In the genomic region with DNA sequence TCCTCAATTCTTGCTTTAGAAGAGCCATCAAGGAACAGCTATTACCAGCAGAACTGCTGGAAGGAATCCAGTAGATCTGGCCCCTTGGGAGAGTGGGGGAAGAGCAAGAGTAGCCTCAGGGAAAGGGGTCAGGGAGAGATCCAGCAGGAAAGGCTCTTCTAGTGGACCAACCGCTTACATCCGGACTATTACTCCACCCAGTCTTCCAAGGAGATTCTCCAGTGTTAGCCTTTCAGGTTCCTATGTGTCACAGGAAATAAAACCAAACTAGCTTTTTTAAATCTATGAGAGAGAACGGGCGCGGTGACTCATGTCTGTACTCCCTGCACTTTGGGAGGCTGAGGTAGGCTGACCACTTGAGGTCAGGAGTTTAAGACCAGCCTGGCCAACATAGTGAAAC, we compare ENCODE assay signal across 14 cellular contexts. TPM values are rescaled to one million over a fixed set of nuclear protein-coding genes. Genes with fewer than 3 reads are reported as not detected.
A peak's percentile ranks its signal among the peaks of the same experiment; 100 is the strongest.
DNase-seq lines count a peak whose midpoint lies in the region; ATAC-seq and TF ChIP-seq lines count a peak whose summit lies in the region.
"Had no signal": no experiment of that assay in that cellular context is flagged by ENCODE, and none has a peak within 500 bp of the region (broad histone marks: within the 10 kb centered on the region; RNA-seq: fewer than 3 reads in every experiment).

No MANE protein-coding gene starts in this region.

- BruUV-seq in IMR-90 (replicated peaks; lab: Mats Ljungman, UMichigan), result no TSS peak

- no peak for TF ChIP-seq CTCF in BE2C (IDR thresholded peaks at IDR 0.05; ENCODE audit: low read depth, low read length)
- TF ChIP-seq CTCF in IMR-90 (conservative IDR thresholded peaks at IDR 0.05; ENCODE audit: low read depth, low read length), result no peak
- no peak for TF ChIP-seq CTCF in brain (conservative IDR thresholded peaks at IDR 0.05)
- TF ChIP-seq CTCF in hepatocyte (IDR thresholded peaks at IDR 0.05; ENCODE audit: poor library complexity), result no peak

- in situ Hi-C loops in IMR-90 (cut with MboI; ENCODE audit: low sequenced_read_pairs), result no loop called here

- H3K4me3 ChIP-seq in BE2C (ENCODE audit: low read depth, low read length) (no peak overlapping the region), IMR-90 (ENCODE audit: insufficient read depth, low read depth, low read length) (no peak overlapping the region), hepatocyte (no peak overlapping the region)
- no peak overlapping the region for H3K4me3 ChIP-seq in naive thymus-derived CD4-positive, alpha-beta T cell (ENCODE audit: low read length)
- H3K4me3 ChIP-seq: esophagus squamous epithelium, SK-N-MC, uterus had no signal

- H2BK5ac ChIP-seq in IMR-90 (ENCODE audit: low read depth, low read length, poor library complexity, severe bottlenecking), result no peak overlapping the region

- no CpG with 5 or more reads among the region's 5 CpGs for WGBS in IMR-90 (ENCODE audit: extremely low coverage in 2 of 2, insufficient read length in 1 of 2), 2 experiments
- 64% methylated on average over 5 of the region's 5 CpGs for WGBS in hepatocyte (ENCODE audit: low lambda C conversion rate, missing lambda C conversion rate)

- H2AFZ ChIP-seq in IMR-90 (replicated peaks; ENCODE audit: low read length, poor library complexity) (peak overlapping the region; percentile 54), hepatocyte (no peak overlapping the region)

- peak overlapping the region; percentile 19; the same call in 1 of the 2 replicates for H3K56ac ChIP-seq in IMR-90 (ENCODE audit: extremely low read depth, insufficient read depth, low read length)

- no peak overlapping the region; the same call in 2 of the 3 replicates for H2BK15ac ChIP-seq in IMR-90 (ENCODE audit: low read depth, low read length)

- no peak overlapping the region for H2AK9ac ChIP-seq in IMR-90 (replicated peaks; ENCODE audit: low read depth, low read length, poor library complexity)

- H3K36me3 ChIP-seq in BE2C, result no peaks in the 10 kb centered on the region
- H3K36me3 ChIP-seq in IMR-90 (ENCODE audit: control insufficient read depth, insufficient read depth, low read length), result peaks cover 7% of the 10 kb centered on the region
- H3K36me3 ChIP-seq in hepatocyte (replicated peaks; ENCODE audit: insufficient read depth, low read depth), result no peaks in the 10 kb centered on the region
- no peaks in the 10 kb centered on the region for H3K36me3 ChIP-seq in naive thymus-derived CD4-positive, alpha-beta T cell (ENCODE audit: control insufficient read depth in 2 of 3, insufficient read depth in 3 of 3, low read length in 3 of 3)
- H3K36me3 ChIP-seq: esophagus squamous epithelium, uterus had no signal

- H3K18ac ChIP-seq in IMR-90 (ENCODE audit: low read depth, low read length), result no peak overlapping the region

- peaks cover 21% of the 10 kb centered on the region for H3K36me3 Mint-ChIP-seq in brain
- H3K36me3 Mint-ChIP-seq in naive thymus-derived CD4-positive, alpha-beta T cell, result no peaks in the 10 kb centered on the region

- H3K79me2 ChIP-seq in hepatocyte, result no peaks in the 10 kb centered on the region

- intact Hi-C loops in IMR-90 (cut with micrococcal nuclease), result no loop called here
- intact Hi-C loops in naive thymus-derived CD4-positive, alpha-beta T cell (cut with micrococcal nuclease), result no loop called here

- H3K9ac ChIP-seq in IMR-90 (ENCODE audit: low read depth, low read length), result no peak overlapping the region

- peak overlapping the region; percentile 58; the same call in 1 of the 2 replicates for H2AK5ac ChIP-seq in IMR-90 (ENCODE audit: low read depth, low read length)

- no peak overlapping the region for H3K4me2 ChIP-seq in IMR-90 (ENCODE audit: low read depth, low read length)
- H3K4me2 ChIP-seq in hepatocyte, result no peak overlapping the region

- H3K9me2 ChIP-seq in hepatocyte (replicated peaks; ENCODE audit: insufficient read depth), result no peaks in the 10 kb centered on the region

- H3K27ac ChIP-seq in IMR-90 (ENCODE audit: insufficient read depth, low read length) (no peak overlapping the region), hepatocyte (peak overlapping the region; percentile 13)
- no peak overlapping the region for H3K27ac ChIP-seq in naive thymus-derived CD4-positive, alpha-beta T cell (ENCODE audit: low read depth, low read length)
- H3K27ac ChIP-seq: esophagus squamous epithelium, SK-N-MC, uterus had no signal

- no peaks in the 10 kb centered on the region for H3K9me3 ChIP-seq in BE2C
- no peaks in the 10 kb centered on the region for H3K9me3 ChIP-seq in IMR-90 (ENCODE audit: control insufficient read depth, insufficient read depth, low read length)
- no peaks in the 10 kb centered on the region for H3K9me3 ChIP-seq in hepatocyte (ENCODE audit: low read depth)
- H3K9me3 ChIP-seq in naive thymus-derived CD4-positive, alpha-beta T cell (ENCODE audit: control insufficient read depth in 2 of 3, low read length in 3 of 3), result no peaks in the 10 kb centered on the region
- H3K9me3 ChIP-seq: esophagus squamous epithelium, uterus had no signal

- no peak overlapping the region for H4K5ac ChIP-seq in IMR-90 (ENCODE audit: low read depth, low read length)

- H2BK120ac ChIP-seq in IMR-90 (ENCODE audit: low read depth, low read length), result 0 out of 2 replicates have a peak overlapping the region, but pooled peaks have one; percentile 3

- H3K27me3 ChIP-seq in BE2C (no peaks in the 10 kb centered on the region), IMR-90 (ENCODE audit: control insufficient read depth, insufficient read depth, low read length) (no peaks in the 10 kb centered on the region), hepatocyte (no peaks in the 10 kb centered on the region)
- no peaks in the 10 kb centered on the region for H3K27me3 ChIP-seq in naive thymus-derived CD4-positive, alpha-beta T cell (ENCODE audit: control insufficient read depth in 2 of 2, insufficient read depth in 2 of 2, low read length in 2 of 2)
- H3K27me3 ChIP-seq: esophagus squamous epithelium, uterus had no signal

- dilution Hi-C loops in IMR-90 (cut with HindIII; ENCODE audit: low sequenced_read_pairs, unreplicated experiment), result no loop called here

- TF ChIP-seq POLR2A in IMR-90 (IDR thresholded peaks at IDR 0.05; ENCODE audit: low read depth, low read length), result no peak

- H4K8ac ChIP-seq in IMR-90 (ENCODE audit: low read depth in 2 of 2, low read length in 2 of 2), result peak overlapping the region in 1 of 2 experiments; percentile 31; a peak in 2 of 4 replicates

- ATAC-seq in IMR-90 (ENCODE audit: low read depth) (peak; percentile 40), HG03135 (IDR thresholded peaks at IDR 0.05; ENCODE audit: unreplicated experiment) (no peak), HG03565 (IDR thresholded peaks at IDR 0.05; ENCODE audit: unreplicated experiment) (no peak)
- ATAC-seq in naive thymus-derived CD4-positive, alpha-beta T cell, result no peak
- ATAC-seq: activated CD8-positive, alpha-beta T cell treated with anti-CD3 and anti-CD28 coated beads for 36 hours; activated naive CD8-positive, alpha-beta T cell treated with anti-CD3 and anti-CD28 coated beads, Interleukin-2, amount 50 U/mL, for 24 hours had no signal

- DNase-seq in BE2C (peak; percentile 25), IMR-90 (peak; percentile 67), hepatocyte (ENCODE audit: low spot score) (peak; percentile 23)
- no peak for DNase-seq in activated CD8-positive, alpha-beta memory T cell treated with anti-CD3 and anti-CD28 coated beads, Interleukin-2, amount 50 U/mL, for 4 hours
- DNase-seq in naive thymus-derived CD4-positive, alpha-beta T cell, result no peak
- DNase-seq: activated CD8-positive, alpha-beta T cell treated with anti-CD3 and anti-CD28 coated beads for 36 hours; activated naive CD8-positive, alpha-beta T cell treated with anti-CD3 and anti-CD28 coated beads, Interleukin-2, amount 50 U/mL, for 24 hours; esophagus squamous epithelium; uterus had no signal

- H2BK20ac ChIP-seq in IMR-90 (ENCODE audit: low read depth, low read length), result no peak overlapping the region

- H3K23ac ChIP-seq in IMR-90 (ENCODE audit: low read depth, low read length), result no peak overlapping the region

- H4K91ac ChIP-seq in IMR-90 (ENCODE audit: insufficient read depth, low read depth, low read length), result no peak overlapping the region

- no peak overlapping the region for H3K4me3 Mint-ChIP-seq in brain
- H3K4me3 Mint-ChIP-seq in naive thymus-derived CD4-positive, alpha-beta T cell, result no peak overlapping the region
- H3K4me3 Mint-ChIP-seq: activated CD8-positive, alpha-beta T cell treated with anti-CD3 and anti-CD28 coated beads for 36 hours; activated naive CD8-positive, alpha-beta T cell treated with anti-CD3 and anti-CD28 coated beads, Interleukin-2, amount 50 U/mL, for 24 hours; B cell had no signal

- H3K79me1 ChIP-seq in IMR-90 (ENCODE audit: low read depth in 1 of 2, low read length in 2 of 2), result peaks cover 5 to 28% of the 10 kb centered on the region in 2 experiments

- H3K4me1 ChIP-seq in BE2C (0 out of 2 replicates have a peak, but pooled peaks cover 4% of the 10 kb centered on the region), IMR-90 (ENCODE audit: control insufficient read depth, insufficient read depth, low read length) (peaks cover 5% of the 10 kb centered on the region), hepatocyte (ENCODE audit: insufficient read depth) (peaks cover 3% of the 10 kb centered on the region)
- no peaks in the 10 kb centered on the region for H3K4me1 ChIP-seq in naive thymus-derived CD4-positive, alpha-beta T cell (ENCODE audit: control insufficient read depth in 2 of 2, insufficient read depth in 2 of 2, low read length in 2 of 2)
- H3K4me1 ChIP-seq: uterus had no signal

- POLR2A ChIA-PET in IMR-90 (lab: Charles Lee; ENCODE audit: unreplicated experiment), result no interaction called here
- POLR2A ChIA-PET in naive thymus-derived CD4-positive, alpha-beta T cell (lab: Charles Lee), result no interaction called here

- peaks cover 4% of the 10 kb centered on the region; the same call in 1 of the 2 replicates for H3K9me1 ChIP-seq in IMR-90 (ENCODE audit: insufficient read depth, low read length)

- 0 out of 2 replicates have a peak overlapping the region, but pooled peaks have one; percentile 50 for H3K14ac ChIP-seq in IMR-90 (replicated peaks; ENCODE audit: low read depth, low read length)

- peak overlapping the region in 3 of 5 experiments; percentile 55 to 79 (median 65) for H3K27ac Mint-ChIP-seq in brain
- no peak overlapping the region for H3K27ac Mint-ChIP-seq in naive thymus-derived CD4-positive, alpha-beta T cell
- H3K27ac Mint-ChIP-seq: activated CD8-positive, alpha-beta T cell treated with anti-CD3 and anti-CD28 coated beads for 36 hours; activated naive CD8-positive, alpha-beta T cell treated with anti-CD3 and anti-CD28 coated beads, Interleukin-2, amount 50 U/mL, for 24 hours; B cell had no signal

- H4K20me1 ChIP-seq in IMR-90 (ENCODE audit: insufficient read depth, low read length) (no peaks in the 10 kb centered on the region), hepatocyte (ENCODE audit: insufficient read depth, poor library complexity, severe bottlenecking) (no peaks in the 10 kb centered on the region)

- TF ChIP-seq RAD21 in IMR-90 (IDR thresholded peaks at IDR 0.05; ENCODE audit: low read length), result no peak

- no peaks in the 10 kb centered on the region for H3K9me3 Mint-ChIP-seq in brain
- no peaks in the 10 kb centered on the region for H3K9me3 Mint-ChIP-seq in naive thymus-derived CD4-positive, alpha-beta T cell
- H3K9me3 Mint-ChIP-seq: activated CD8-positive, alpha-beta T cell treated with anti-CD3 and anti-CD28 coated beads for 36 hours; activated naive CD8-positive, alpha-beta T cell treated with anti-CD3 and anti-CD28 coated beads, Interleukin-2, amount 50 U/mL, for 24 hours had no signal

- peaks cover 37% of the 10 kb centered on the region for H3K4me1 Mint-ChIP-seq in brain
- H3K4me1 Mint-ChIP-seq in naive thymus-derived CD4-positive, alpha-beta T cell, result peaks cover 0 to 2% (median under 1%) of the 10 kb centered on the region in 7 donors
- H3K4me1 Mint-ChIP-seq: B cell had no signal

- CTCF ChIA-PET in IMR-90 (lab: Yijun Ruan, JAX), result no interaction called here
- CTCF ChIA-PET in naive thymus-derived CD4-positive, alpha-beta T cell (lab: Charles Lee), result no interaction called here

- H3K27me3 Mint-ChIP-seq in brain, result no peaks in the 10 kb centered on the region
- peaks cover 0 to 5% (median 0%) of the 10 kb centered on the region in 5 donors for H3K27me3 Mint-ChIP-seq in naive thymus-derived CD4-positive, alpha-beta T cell
- H3K27me3 Mint-ChIP-seq: activated CD8-positive, alpha-beta T cell treated with anti-CD3 and anti-CD28 coated beads for 36 hours; activated naive CD8-positive, alpha-beta T cell treated with anti-CD3 and anti-CD28 coated beads, Interleukin-2, amount 50 U/mL, for 24 hours had no signal

- H3K4ac ChIP-seq in IMR-90 (ENCODE audit: low read depth, low read length), result peak overlapping the region; percentile 46; the same call in 1 of the 2 replicates

RNA-seq across cellular contexts. Expression of a gene that starts 34.3 kb away (rescaled TPM):
- polyA plus RNA-seq in BE2C (2012; ENCODE audit: insufficient read depth, insufficient read length, low read depth), result 0.76 TPM
- 4.3 and 5.6 TPM in 2 replicates for total RNA-seq in IMR-90 (2012; rRNA removed)
- 0.76 and 1.0 TPM in 2 replicates for polyA plus RNA-seq in IMR-90 (2012; rRNA removed)
- 0.21 and 0.35 TPM in 2 replicates for polyA plus RNA-seq in IMR-90 (2012; cell fraction: cytosol; rRNA removed)
- polyA plus RNA-seq in IMR-90 (2012; cell fraction: nucleus; rRNA removed; ENCODE audit: low replicate concordance), result 0.59 and 1.8 TPM in 2 replicates
- 1.8 TPM for polyA plus RNA-seq in brain (ENCODE audit: insufficient read depth, low read depth, low replicate concordance)
- 10.4 and 13.6 TPM in 2 replicates for total RNA-seq in hepatocyte
- polyA plus RNA-seq in hepatocyte, result 2.4 and 3.2 TPM in 2 replicates
- 1 to 10 TPM; 2.5 to 3.0 (median 2.9) TPM for total RNA-seq in naive thymus-derived CD4-positive, alpha-beta T cell
- polyA plus RNA-seq in naive thymus-derived CD4-positive, alpha-beta T cell, result 1 to 10 TPM; 1.4 to 1.6 TPM

Comparison
In these comparisons a context has a peak if more than half of its experiments do, and no peak if none do; other contexts are left out.
1. DNase-seq: peak in BE2C (single experiment), IMR-90 (single experiment) and hepatocyte (single experiment); none in activated CD8-positive, alpha-beta memory T cell treated with anti-CD3 and anti-CD28 coated beads, Interleukin-2, amount 50 U/mL, for 4 hours (single experiment) and naive thymus-derived CD4-positive, alpha-beta T cell (0 of 9).
2. H3K27ac Mint-ChIP-seq: peak in brain (3 of 5); none in naive thymus-derived CD4-positive, alpha-beta T cell (0 of 9).